Comparison of ENCODE assay signal across 8 cellular contexts in genomic region chrX:110002300-110003166, GRCh38. TPM values are rescaled to one million over a fixed set of nuclear protein-coding genes. Genes with fewer than 3 reads are reported as not detected.
DNase-seq lines count a peak whose midpoint lies in the region; ATAC-seq, FAIRE-seq and TF ChIP-seq lines count a peak whose summit lies in the region.

TMEM164 (plus strand) TSS chrX:110003114; CDS start chrX:110003775, 661 bp downstream.

- CTCF ChIA-PET in activated CD4-positive, alpha-beta T cell treated with anti-CD3 and anti-CD28 coated beads, Interleukin-2, amount 10 ng/mL, durations not matched to agents 7 days and 5 days (lab: Charles Lee), result interaction anchor here (0.6 kb wide), 1 partner anchor 13 kb away, joined by 4 read pairs; no protein-coding TSS in a partner anchor
- CTCF ChIA-PET in HepG2 (lab: Yijun Ruan, JAX; ENCODE audit: low intra/inter-chr PET ratio, low total read pairs), result no interaction called here

- no peaks in the 10 kb centered on the region for H3K79me2 ChIP-seq in HepG2 (ENCODE audit: insufficient read depth, low read length)

- H2AFZ ChIP-seq in HepG2 (ENCODE audit: low read length), result no peak within 1 kb of the TSS

- ATAC-seq in GM19043 (IDR thresholded peaks at IDR 0.05; ENCODE audit: low read depth, unreplicated experiment), result peak; percentile 73
- peak; percentile 78 for ATAC-seq in HG03354 (IDR thresholded peaks at IDR 0.05; ENCODE audit: poor library complexity, severe bottlenecking, unreplicated experiment)
- peak; percentile 83 for ATAC-seq in HepG2

- H4K20me1 ChIP-seq in HepG2 (ENCODE audit: insufficient read depth, low read length), result no peaks in the 10 kb centered on the region

- no peaks in the 10 kb centered on the region for H3K27me3 Mint-ChIP-seq in activated CD4-positive, alpha-beta T cell treated with anti-CD3 and anti-CD28 coated beads, Interleukin-2, amount 10 ng/mL, durations not matched to agents 7 days and 5 days
- H3K27me3 Mint-ChIP-seq in dendritic cell treated with granulocyte-macrophage colony-stimulating factor and Interleukin-4, amounts not matched to agents 40 ng/mL and 50 ng/mL, for 4 days, result no peaks in the 10 kb centered on the region

- H3K9me3 Mint-ChIP-seq in activated CD4-positive, alpha-beta T cell treated with anti-CD3 and anti-CD28 coated beads, Interleukin-2, amount 10 ng/mL, durations not matched to agents 7 days and 5 days, result no peaks in the 10 kb centered on the region
- no peaks in the 10 kb centered on the region for H3K9me3 Mint-ChIP-seq in dendritic cell treated with granulocyte-macrophage colony-stimulating factor and Interleukin-4, amounts not matched to agents 40 ng/mL and 50 ng/mL, for 4 days

- peaks cover 32% of the 10 kb centered on the region for H3K4me1 ChIP-seq in HepG2 (ENCODE audit: insufficient read depth, low read length)

- peak within 1 kb of the TSS; percentile 74 for H3K4me2 ChIP-seq in HepG2 (ENCODE audit: low read depth, low read length)

- intact Hi-C loops in dendritic cell treated with granulocyte-macrophage colony-stimulating factor and Interleukin-4, amounts not matched to agents 40 ng/mL and 50 ng/mL, for 4 days (cut with micrococcal nuclease), result loop anchor here (5.0 kb wide), 1 partner anchor 85 kb away; no protein-coding TSS in a partner anchor
- intact Hi-C loops in HepG2 (cut with micrococcal nuclease; ENCODE audit: unreplicated experiment), result loop anchor here (2.0 kb wide), 2 partner anchors 34 to 116 kb away; no protein-coding TSS in a partner anchor

- peaks cover 8% of the 10 kb centered on the region for H3K36me3 Mint-ChIP-seq in activated CD4-positive, alpha-beta T cell treated with anti-CD3 and anti-CD28 coated beads, Interleukin-2, amount 10 ng/mL, durations not matched to agents 7 days and 5 days (ENCODE audit: low read depth)
- H3K36me3 Mint-ChIP-seq in dendritic cell treated with granulocyte-macrophage colony-stimulating factor and Interleukin-4, amounts not matched to agents 40 ng/mL and 50 ng/mL, for 4 days (ENCODE audit: low read depth), result peaks cover 13% of the 10 kb centered on the region

- 0 out of 4 replicates have a peak, but pooled peaks of 1 of the 2 experiments have one; percentile 27 for TF ChIP-seq POLR2A in HepG2 (IDR thresholded peaks at IDR 0.05; ENCODE audit: insufficient read depth in 1 of 2, low read depth in 2 of 2, low read length in 2 of 2)

- in situ Hi-C loops in HepG2 (cut with HindIII; ENCODE audit: extremely low pct_ligation_motif_present, low pct_unique_long_range_greater_than_20kb), result no loop called here

- peak; percentile 90 for DNase-seq in AG20443 (ENCODE audit: low spot score)
- DNase-seq in NCI-H510A treated with DMSO at 0.1 percent for 48 hours (lab: John Stamatoyannopoulos, UW), result peak; percentile 58
- peak; percentile 83 for DNase-seq in activated CD4-positive, alpha-beta T cell treated with anti-CD3 and anti-CD28 coated beads, Interleukin-2, amount 10 ng/mL, durations not matched to agents 7 days and 5 days
- DNase-seq in HepG2 (ENCODE audit: low spot score), result peak; percentile 12
- peak; percentile 78 for DNase-seq in stimulated activated CD4-positive, alpha-beta T cell treated with anti-CD3 and anti-CD28 coated beads, Interleukin-4, amount 100 ng/mL, for 1 hour

- WGBS in HepG2 (ENCODE audit: low lambda C conversion rate), result 1% methylated on average over 20 of the region's 83 CpGs

- no peak for FAIRE-seq in HepG2 (lab: Jason Lieb, UNC)

- H3K27me3 ChIP-seq in HepG2 (ENCODE audit: control insufficient read depth in 1 of 2, insufficient read depth in 2 of 2, low read length in 2 of 2), result no peaks in the 10 kb centered on the region

- POLR2A ChIA-PET in activated CD4-positive, alpha-beta T cell treated with anti-CD3 and anti-CD28 coated beads, Interleukin-2, amount 10 ng/mL, durations not matched to agents 7 days and 5 days (lab: Charles Lee), result interaction anchor here (0.7 to 1.2 kb wide), 3 partner anchors 11 to 27 kb away, joined by 3 to 4 read pairs (median 3); no protein-coding TSS in a partner anchor
- POLR2A ChIA-PET in HepG2 (lab: Yijun Ruan, JAX), result interaction anchor here (0.6 kb wide), 1 partner anchor 339 kb away, joined by 3 read pairs; no protein-coding TSS in a partner anchor

- no peak for TF ChIP-seq RAD21 in HepG2 (CRISPR knock-in tag; IDR thresholded peaks at IDR 0.05)

- no peak within 1 kb of the TSS for H3K27ac ChIP-seq in HepG2 (ENCODE audit: extremely low read length, insufficient read depth, low read length)

- peak within 1 kb of the TSS; percentile 56 for H3K9ac ChIP-seq in HepG2 (ENCODE audit: insufficient read depth, low read depth, low read length)

- TF ChIP-seq CTCF in HepG2 (CRISPR knock-in tag; IDR thresholded peaks at IDR 0.05), result no peak

- H3K4me3 ChIP-seq in HepG2 (replicated peaks in 1 of 3; ENCODE audit: insufficient read depth in 1 of 3, low read depth in 2 of 3, low read length in 3 of 3), result peak within 1 kb of the TSS; percentile 40 to 71 (median 68); a peak in 5 of 6 replicates

- TF ChIP-seq EP300 in HepG2 (IDR thresholded peaks at IDR 0.05; ENCODE audit: low read depth in 2 of 2, low read length in 2 of 2) (no peak), HepG2 (CRISPR knock-in tag; IDR thresholded peaks at IDR 0.05; ENCODE audit: borderline replicate concordance) (no peak)

- H3K36me3 ChIP-seq in HepG2 (replicated peaks in 1 of 2; ENCODE audit: control insufficient read depth in 1 of 2, insufficient read depth in 2 of 2, low read length in 2 of 2), result no peaks in the 10 kb centered on the region

- H3K4me3 Mint-ChIP-seq in activated CD4-positive, alpha-beta T cell treated with anti-CD3 and anti-CD28 coated beads, Interleukin-2, amount 10 ng/mL, durations not matched to agents 7 days and 5 days, result peak within 1 kb of the TSS; percentile 82
- H3K4me3 Mint-ChIP-seq in dendritic cell treated with granulocyte-macrophage colony-stimulating factor and Interleukin-4, amounts not matched to agents 40 ng/mL and 50 ng/mL, for 4 days, result peak within 1 kb of the TSS; percentile 95

- peak within 1 kb of the TSS; percentile 94 for H3K27ac Mint-ChIP-seq in activated CD4-positive, alpha-beta T cell treated with anti-CD3 and anti-CD28 coated beads, Interleukin-2, amount 10 ng/mL, durations not matched to agents 7 days and 5 days
- peak within 1 kb of the TSS; percentile 94 for H3K27ac Mint-ChIP-seq in dendritic cell treated with granulocyte-macrophage colony-stimulating factor and Interleukin-4, amounts not matched to agents 40 ng/mL and 50 ng/mL, for 4 days

- no TSS peak for BruUV-seq in HepG2 (replicated peaks; lab: Mats Ljungman, UMichigan)

- H3K4me1 Mint-ChIP-seq in activated CD4-positive, alpha-beta T cell treated with anti-CD3 and anti-CD28 coated beads, Interleukin-2, amount 10 ng/mL, durations not matched to agents 7 days and 5 days, result peaks cover 39% of the 10 kb centered on the region
- peaks cover 45% of the 10 kb centered on the region for H3K4me1 Mint-ChIP-seq in dendritic cell treated with granulocyte-macrophage colony-stimulating factor and Interleukin-4, amounts not matched to agents 40 ng/mL and 50 ng/mL, for 4 days (ENCODE audit: low read depth)

- no peaks in the 10 kb centered on the region for H3K9me3 ChIP-seq in HepG2 (ENCODE audit: low read length)

TF ChIP-seq in HepG2, 621 proteins besides CTCF, POLR2A, EP300 and RAD21 (continues in another document):
- peak; percentile 55 for TF ChIP-seq ZNF777 (CRISPR knock-in tag; IDR thresholded peaks at IDR 0.05)
- TF ChIP-seq SMAD9 (CRISPR knock-in tag; IDR thresholded peaks at IDR 0.05), result no peak
- TF ChIP-seq RBFOX2 (IDR thresholded peaks at IDR 0.05; ENCODE audit: low read depth, low read length), result peak; percentile 61

RNA-seq across cellular contexts. Expression of gene TMEM164, which starts in this region (rescaled TPM):
- 10 to 100 TPM; 19.2 to 20.9 TPM for total RNA-seq in activated CD4-positive, alpha-beta T cell treated with anti-CD3 and anti-CD28 coated beads, Interleukin-2, amount 10 ng/mL, durations not matched to agents 7 days and 5 days
- 9.8 and 13.2 TPM in 2 replicates for total RNA-seq in HepG2 (2016; rRNA removed; fragmentation: Illumina TruSeq; extraction: Trizol)
- 2.0 and 2.5 TPM in 2 replicates for total RNA-seq in HepG2 (2016; cell fraction: cytosol; rRNA removed; fragmentation: Illumina TruSeq; extraction: Trizol; ENCODE audit: low read depth)
- total RNA-seq in HepG2 (2016; cell fraction: insoluble cytoplasmic fraction; rRNA removed; fragmentation: Illumina TruSeq; extraction: Trizol), result 8.8 and 14.0 TPM in 2 replicates
- total RNA-seq in HepG2 (2016; cell fraction: membrane; rRNA removed; fragmentation: Illumina TruSeq; extraction: Trizol), result 6.5 and 8.8 TPM in 2 replicates
- total RNA-seq in HepG2 (2016; cell fraction: nucleus; rRNA removed; fragmentation: Illumina TruSeq; extraction: Trizol), result 9.7 and 14.6 TPM in 2 replicates
- 3.8 and 5.8 TPM in 2 replicates for polyA plus RNA-seq in HepG2 (2011; rRNA removed)
- polyA plus RNA-seq in HepG2 (2011; cell fraction: cytosol; rRNA removed), result 2.7 and 3.8 TPM in 2 replicates
- polyA plus RNA-seq in HepG2 (2011; cell fraction: nucleus; rRNA removed), result 6.6 and 7.7 TPM in 2 replicates
- polyA plus RNA-seq in HepG2 (2012), result 4.5 and 4.8 TPM in 2 replicates
- polyA plus RNA-seq in HepG2 (2016; cell fraction: cytosol; fragmentation: Illumina TruSeq; extraction: Trizol; ENCODE audit: low read depth), result 1.1 and 1.5 TPM in 2 replicates
- 7.5 and 7.8 TPM in 2 replicates for polyA plus RNA-seq in HepG2 (2016; cell fraction: insoluble cytoplasmic fraction; fragmentation: Illumina TruSeq; extraction: Trizol; ENCODE audit: low read depth)
- 3.8 and 4.5 TPM in 2 replicates for polyA plus RNA-seq in HepG2 (2016; cell fraction: membrane; fragmentation: Illumina TruSeq; extraction: Trizol; ENCODE audit: low read depth)
- 12.3 and 13.1 TPM in 2 replicates for polyA plus RNA-seq in HepG2 (2016; cell fraction: nucleus; fragmentation: Illumina TruSeq; extraction: Trizol; ENCODE audit: insufficient read depth, low read depth)
- polyA minus RNA-seq in HepG2 (2011; rRNA and poly(A)+ RNA removed; ENCODE audit: low replicate concordance), result 7.6 and 32.6 TPM in 2 replicates
- polyA minus RNA-seq in HepG2 (2011; cell fraction: cytosol; rRNA and poly(A)+ RNA removed), result 2.6 and 6.2 TPM in 2 replicates
- polyA minus RNA-seq in HepG2 (2011; cell fraction: nucleus; rRNA and poly(A)+ RNA removed), result 7.3 and 9.2 TPM in 2 replicates

Comparison
In these comparisons a context has a peak if more than half of its experiments do, and no peak if none do; other contexts are left out.
1. DNase-seq: peak in every context shown above with its lines; median percentile 90 in AG20443; 83 in activated CD4-positive, alpha-beta T cell treated with anti-CD3 and anti-CD28 coated beads, Interleukin-2, amount 10 ng/mL, durations not matched to agents 7 days and 5 days; 78 in stimulated activated CD4-positive, alpha-beta T cell treated with anti-CD3 and anti-CD28 coated beads, Interleukin-4, amount 100 ng/mL, for 1 hour; 58 in NCI-H510A treated with DMSO at 0.1 percent for 48 hours; 12 in HepG2.